Comparison of ENCODE assay signal across 8 cellular contexts in genomic region chr6:43263314-43264178, GRCh38. TPM values are rescaled to one million over a fixed set of nuclear protein-coding genes. Genes with fewer than 3 reads are reported as not detected.
A peak's percentile ranks its signal among the peaks of the same experiment; 100 is the strongest.
DNase-seq lines count a peak whose midpoint lies in the region; ATAC-seq and TF ChIP-seq lines count a peak whose summit lies in the region.

No MANE protein-coding gene starts in this region.

- no peaks in the 10 kb centered on the region for H3K9me3 ChIP-seq in mesenchymal stem cell (ENCODE audit: control insufficient read depth, low read length)

- intact Hi-C loops in activated CD8-positive, alpha-beta T cell treated with anti-CD3 and anti-CD28 coated beads for 36 hours (cut with micrococcal nuclease) = loop anchor here (2.0 kb wide), 1 partner anchor 135 kb away; no protein-coding TSS in a partner anchor

- CTCF ChIA-PET in activated CD8-positive, alpha-beta T cell treated with anti-CD3 and anti-CD28 coated beads for 36 hours (lab: Charles Lee) = interaction anchor here (0.8 to 4.3 kb wide), 12 partner anchors 9 to 243 kb away, joined by 3 to 20 read pairs (median 4); partner anchors contain the start of gene CRIP3

- no peaks in the 10 kb centered on the region for H3K4me1 ChIP-seq in mesenchymal stem cell (ENCODE audit: control insufficient read depth, insufficient read depth, low read depth, low read length)

- peak overlapping the region; percentile 82 for H4K8ac ChIP-seq in mesenchymal stem cell (ENCODE audit: low read length)

- no peak overlapping the region for H3K4me3 ChIP-seq in mesenchymal stem cell (ENCODE audit: insufficient read depth in 1 of 2, low read depth in 1 of 2, low read length in 2 of 2)

- ATAC-seq in HG02610 (IDR thresholded peaks at IDR 0.05; ENCODE audit: unreplicated experiment) = peak; percentile 87
- ATAC-seq in activated CD8-positive, alpha-beta T cell treated with anti-CD3 and anti-CD28 coated beads for 36 hours = peak; percentile 100
- ATAC-seq in GM21737 (IDR thresholded peaks at IDR 0.05; ENCODE audit: unreplicated experiment) = no peak

- peak; percentile 81 for TF ChIP-seq CTCF in activated CD8-positive, alpha-beta T cell treated with anti-CD3 and anti-CD28 coated beads for 36 hours (IDR thresholded peaks at IDR 0.05)

- H3K27me3 ChIP-seq in mesenchymal stem cell (ENCODE audit: control insufficient read depth in 1 of 2, insufficient read depth in 1 of 2, low read length in 2 of 2) = peaks cover 34 to 55% of the 10 kb centered on the region in 2 experiments

- no peaks in the 10 kb centered on the region for H3K36me3 ChIP-seq in mesenchymal stem cell (ENCODE audit: control insufficient read depth in 1 of 2, insufficient read depth in 2 of 2, low read depth in 1 of 2, low read length in 2 of 2)

- H3K4me1 Mint-ChIP-seq in activated CD8-positive, alpha-beta T cell treated with anti-CD3 and anti-CD28 coated beads for 36 hours (ENCODE audit: low read depth) = no peaks in the 10 kb centered on the region

- no peak overlapping the region for H3K4me2 ChIP-seq in mesenchymal stem cell (ENCODE audit: low read length, poor library complexity, severe bottlenecking)

- no peak overlapping the region for H3K4me3 Mint-ChIP-seq in activated CD8-positive, alpha-beta T cell treated with anti-CD3 and anti-CD28 coated beads for 36 hours

- no peak overlapping the region for H3K4ac ChIP-seq in mesenchymal stem cell (ENCODE audit: low read depth in 1 of 2, low read length in 2 of 2)

- no peaks in the 10 kb centered on the region for H3K36me3 Mint-ChIP-seq in activated CD8-positive, alpha-beta T cell treated with anti-CD3 and anti-CD28 coated beads for 36 hours (ENCODE audit: low read depth)

- H2BK15ac ChIP-seq in mesenchymal stem cell (ENCODE audit: low read depth, poor library complexity, severe bottlenecking) = no peak overlapping the region

- H4K91ac ChIP-seq in mesenchymal stem cell (ENCODE audit: low read length) = no peak overlapping the region

- peak; percentile 35 for DNase-seq in GM04504 (ENCODE audit: low read depth)
- peak; percentile 72 for DNase-seq in NCI-H69 (lab: John Stamatoyannopoulos, UW)
- DNase-seq in activated CD8-positive, alpha-beta T cell treated with anti-CD3 and anti-CD28 coated beads for 36 hours = peak; percentile 87
- peak; percentile 46 for DNase-seq in effector CD8-positive, alpha-beta T cell (lab: John Stamatoyannopoulos, UW)
- DNase-seq in mesenchymal stem cell = peak; percentile 71
- peak; percentile 61 for DNase-seq in stimulated activated CD8-positive, alpha-beta memory T cell treated with anti-CD3 and anti-CD28 coated beads, Interleukin-4, amount 100 ng/mL, for 24 hours (ENCODE audit: low read depth)

- no peak overlapping the region for H2BK120ac ChIP-seq in mesenchymal stem cell (ENCODE audit: low read depth, low read length)

- H3K14ac ChIP-seq in mesenchymal stem cell (ENCODE audit: low read length in 2 of 2) = no peak overlapping the region

- POLR2A ChIA-PET in activated CD8-positive, alpha-beta T cell treated with anti-CD3 and anti-CD28 coated beads for 36 hours (lab: Charles Lee) = interaction anchor here (0.9 to 1.2 kb wide), 2 partner anchors 64 to 97 kb away, joined by 3 read pairs; no protein-coding TSS in a partner anchor

- H2BK12ac ChIP-seq in mesenchymal stem cell (ENCODE audit: low read length in 2 of 2) = peak overlapping the region in 1 of 2 experiments; percentile 46

- H3K23ac ChIP-seq in mesenchymal stem cell (ENCODE audit: low read length in 2 of 2) = no peak overlapping the region

- no peaks in the 10 kb centered on the region for H3K9me3 Mint-ChIP-seq in activated CD8-positive, alpha-beta T cell treated with anti-CD3 and anti-CD28 coated beads for 36 hours

- H2AK5ac ChIP-seq in mesenchymal stem cell (ENCODE audit: low read length, severe bottlenecking) = no peak overlapping the region

- H2AFZ ChIP-seq in mesenchymal stem cell (ENCODE audit: low read depth, low read length) = no peak overlapping the region

- no peak overlapping the region for H3K27ac Mint-ChIP-seq in activated CD8-positive, alpha-beta T cell treated with anti-CD3 and anti-CD28 coated beads for 36 hours

- H3K9ac ChIP-seq in mesenchymal stem cell (ENCODE audit: low read length) = no peak overlapping the region

- H3K79me1 ChIP-seq in mesenchymal stem cell (replicated peaks; ENCODE audit: low read length, poor library complexity, severe bottlenecking) = no peaks in the 10 kb centered on the region

- H2BK5ac ChIP-seq in mesenchymal stem cell (ENCODE audit: low read depth, low read length, poor library complexity, severe bottlenecking) = no peak overlapping the region

- WGBS in mesenchymal stem cell = 44% methylated on average over 11 of the region's 12 CpGs

- peaks cover 2% of the 10 kb centered on the region for H3K27me3 Mint-ChIP-seq in activated CD8-positive, alpha-beta T cell treated with anti-CD3 and anti-CD28 coated beads for 36 hours

- no peak overlapping the region for H3K18ac ChIP-seq in mesenchymal stem cell (ENCODE audit: low read depth in 1 of 2, low read length in 2 of 2)

- no peak overlapping the region for H3K27ac ChIP-seq in mesenchymal stem cell (ENCODE audit: low read length, poor library complexity, severe bottlenecking)

RNA-seq across cellular contexts. Expression of gene TTBK1, which starts 20.3 kb away (rescaled TPM):
- total RNA-seq in activated CD8-positive, alpha-beta T cell treated with anti-CD3 and anti-CD28 coated beads for 36 hours = under 1 TPM; 0.09 to 0.11 TPM
- polyA plus RNA-seq in mesenchymal stem cell (2013, experiment 1 of 2) = not detected
- polyA plus RNA-seq in mesenchymal stem cell (2013, experiment 2 of 2) = under 0.01 TPM

RNA-seq across cellular contexts. Expression of gene DNPH1, which starts 34.3 kb away (rescaled TPM):
- 10 to 100 TPM; 86.2 to 86.5 TPM for total RNA-seq in activated CD8-positive, alpha-beta T cell treated with anti-CD3 and anti-CD28 coated beads for 36 hours
- 58.5 TPM for polyA plus RNA-seq in mesenchymal stem cell (2013, experiment 1 of 2)
- polyA plus RNA-seq in mesenchymal stem cell (2013, experiment 2 of 2) = 60.4 TPM

RNA-seq across cellular contexts. Expression of gene SLC22A7, which starts 34.5 kb away (rescaled TPM):
- not detected for total RNA-seq in activated CD8-positive, alpha-beta T cell treated with anti-CD3 and anti-CD28 coated beads for 36 hours
- not detected for polyA plus RNA-seq in mesenchymal stem cell (2013, experiment 1 of 2)
- polyA plus RNA-seq in mesenchymal stem cell (2013, experiment 2 of 2) = not detected

RNA-seq across cellular contexts. Expression of gene CRIP3, which starts 45.1 kb away (rescaled TPM):
- 1 to 10 TPM; 2.2 to 2.4 TPM for total RNA-seq in activated CD8-positive, alpha-beta T cell treated with anti-CD3 and anti-CD28 coated beads for 36 hours
- polyA plus RNA-seq in mesenchymal stem cell (2013, experiment 1 of 2) = not detected
- polyA plus RNA-seq in mesenchymal stem cell (2013, experiment 2 of 2) = not detected

Comparison
In these comparisons a context has a peak if more than half of its experiments do, and no peak if none do; other contexts are left out.
1. DNase-seq: peak in every context shown above with its lines; median percentile 87 in activated CD8-positive, alpha-beta T cell treated with anti-CD3 and anti-CD28 coated beads for 36 hours; 72 in NCI-H69; 71 in mesenchymal stem cell; 61 in stimulated activated CD8-positive, alpha-beta memory T cell treated with anti-CD3 and anti-CD28 coated beads, Interleukin-4, amount 100 ng/mL, for 24 hours; 46 in effector CD8-positive, alpha-beta T cell; 35 in GM04504.